ENCODE assay signal across 19 cellular contexts in the genomic region with DNA sequence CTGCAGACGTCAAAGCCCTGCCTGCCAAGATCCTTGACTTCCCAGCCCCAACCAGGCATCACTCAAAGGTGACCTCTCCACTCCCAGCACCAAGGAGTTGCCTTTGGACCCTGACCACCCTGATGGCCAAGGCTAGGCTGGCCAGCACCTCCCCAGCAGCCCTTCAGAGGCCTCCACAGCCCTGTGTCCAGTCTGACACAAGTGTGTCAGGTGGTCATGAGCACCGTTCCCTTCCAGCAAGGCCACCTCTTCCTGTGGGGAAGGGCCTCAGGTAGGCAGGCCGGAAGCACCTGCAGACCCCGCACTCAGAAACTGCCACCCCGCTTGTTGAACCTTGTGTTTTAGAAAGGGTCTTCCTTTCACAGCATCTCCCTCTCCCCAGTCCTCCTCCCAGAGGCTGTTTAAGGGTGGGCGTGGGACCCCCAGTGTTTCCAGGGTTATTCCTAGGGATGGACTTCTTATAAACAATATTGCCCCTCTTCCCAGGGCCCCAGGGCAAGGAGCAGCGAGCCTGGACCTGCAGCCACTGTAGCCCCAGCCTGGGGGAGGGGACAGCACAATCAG. TPM values are rescaled to one million over a fixed set of nuclear protein-coding genes. Genes with fewer than 3 reads are reported as not detected.
DNase-seq lines count a peak whose midpoint lies in the region; ATAC-seq, FAIRE-seq and TF ChIP-seq lines count a peak whose summit lies in the region.
"Had no signal": no experiment of that assay in that cellular context is flagged by ENCODE, and none has a peak within 500 bp of the region (broad histone marks: within the 10 kb centered on the region; RNA-seq: fewer than 3 reads in every experiment).

No MANE protein-coding gene starts in this region.

- no peaks in the 10 kb centered on the region for H3K9me3 ChIP-seq in heart left ventricle
- no peaks in the 10 kb centered on the region for H3K9me3 ChIP-seq in astrocyte (ENCODE audit: insufficient read depth, low read depth, low read length)
- H3K9me3 ChIP-seq in vagina, result no peaks in the 10 kb centered on the region
- H3K9me3 ChIP-seq in smooth muscle cell (replicated peaks; ENCODE audit: low read depth), result no peaks in the 10 kb centered on the region

- H3K27me3 ChIP-seq in heart left ventricle, result no peaks in the 10 kb centered on the region
- H3K27me3 ChIP-seq in astrocyte (ENCODE audit: insufficient read depth, low read length), result no peaks in the 10 kb centered on the region
- H3K27me3 ChIP-seq in mesendoderm (ENCODE audit: insufficient read depth, low read length, poor library complexity), result no peaks in the 10 kb centered on the region
- no peaks in the 10 kb centered on the region for H3K27me3 ChIP-seq in vagina
- H3K27me3 ChIP-seq in smooth muscle cell (ENCODE audit: low read depth), result no peaks in the 10 kb centered on the region

- H2BK120ac ChIP-seq in mesendoderm (ENCODE audit: low read depth, low read length), result no peak overlapping the region

- H3K36me3 Mint-ChIP-seq in astrocyte (ENCODE audit: low read depth, unreplicated experiment), result no peaks in the 10 kb centered on the region
- H3K36me3 Mint-ChIP-seq: type B pancreatic cell had no signal

- H3K18ac ChIP-seq in mesendoderm (ENCODE audit: low read length), result no peak overlapping the region

- no peaks in the 10 kb centered on the region for H3K79me1 ChIP-seq in mesendoderm (ENCODE audit: low read length)

- no peak overlapping the region for H4K8ac ChIP-seq in mesendoderm (ENCODE audit: low read depth, low read length)

- peak; percentile 21 for DNase-seq in left ventricle myocardium superior
- no peak for DNase-seq in heart left ventricle
- no peak for DNase-seq in astrocyte (ENCODE audit: low read depth)
- DNase-seq in mesendoderm, result no peak
- no peak for DNase-seq in vagina (ENCODE audit: extremely low spot score in 2 of 2)
- DNase-seq in smooth muscle cell (lab: John Stamatoyannopoulos, UW; ENCODE audit: unreplicated experiment), result no peak
- DNase-seq in iPS-NIHi11 (ENCODE audit: low spot score), result no peak
- DNase-seq: foreskin melanocyte, GF-D8, Kasumi-1, midbrain, NCI-H1436, NCI-H226, occipital lobe, SHP77 had no signal

- H3K4me1 Mint-ChIP-seq in astrocyte (ENCODE audit: low read depth, unreplicated experiment), result peaks cover 22% of the 10 kb centered on the region

- H2BK5ac ChIP-seq in mesendoderm (ENCODE audit: low read length), result no peak overlapping the region

- no peak for TF ChIP-seq CTCF in heart left ventricle (IDR thresholded peaks at IDR 0.05)
- TF ChIP-seq CTCF in astrocyte (IDR thresholded peaks at IDR 0.05; ENCODE audit: insufficient read depth, low read depth, low read length), result no peak
- TF ChIP-seq CTCF in vagina (IDR thresholded peaks at IDR 0.05), result no peak
- TF ChIP-seq CTCF in smooth muscle cell (IDR thresholded peaks at IDR 0.05; ENCODE audit: borderline replicate concordance, insufficient read depth, poor library complexity, severe bottlenecking), result no peak

- H3K4me3 Mint-ChIP-seq in astrocyte (ENCODE audit: unreplicated experiment), result no peak overlapping the region

- H3K27ac ChIP-seq in heart left ventricle, result peak overlapping the region in 5 of 12 donors; percentile 87 to 90 (median 89)
- no peak overlapping the region for H3K27ac ChIP-seq in astrocyte (ENCODE audit: low read depth, low read length)
- H3K27ac ChIP-seq in mesendoderm (ENCODE audit: low read depth, low read length), result no peak overlapping the region
- peak overlapping the region; percentile 86 for H3K27ac ChIP-seq in vagina
- no peak overlapping the region for H3K27ac ChIP-seq in smooth muscle cell (ENCODE audit: low read depth)

- H3K79me2 ChIP-seq in astrocyte (ENCODE audit: insufficient read depth, low read length) (no peaks in the 10 kb centered on the region), mesendoderm (ENCODE audit: control insufficient read depth, insufficient read depth, low read length) (no peaks in the 10 kb centered on the region), smooth muscle cell (ENCODE audit: low read depth) (no peaks in the 10 kb centered on the region)

- H3K36me3 ChIP-seq in heart left ventricle (no peaks in the 10 kb centered on the region), astrocyte (ENCODE audit: insufficient read depth, low read length) (no peaks in the 10 kb centered on the region), mesendoderm (ENCODE audit: control insufficient read depth, insufficient read depth, low read length) (no peaks in the 10 kb centered on the region), vagina (no peaks in the 10 kb centered on the region), smooth muscle cell (ENCODE audit: low read depth) (no peaks in the 10 kb centered on the region)

- no peak overlapping the region for H3K9ac ChIP-seq in astrocyte (ENCODE audit: low read length)
- H3K9ac ChIP-seq in mesendoderm (ENCODE audit: low read length), result peak overlapping the region; percentile 81
- H3K9ac ChIP-seq in smooth muscle cell (ENCODE audit: low read depth), result no peak overlapping the region

- H3F3A ChIP-seq in smooth muscle cell (ENCODE audit: low read depth), result no peaks in the 10 kb centered on the region

- no peak for FAIRE-seq in astrocyte (lab: Jason Lieb, UNC)
- FAIRE-seq: D721Med had no signal

- WGBS in heart left ventricle, 4 donors, result 91 to 93% (median 92%) methylated on average over 6 to 7 of the region's 7 CpGs
- WGBS in mesendoderm (ENCODE audit: extremely low coverage, insufficient coverage, low lambda C conversion rate), result no CpG with 5 or more reads among the region's 7 CpGs
- 89% methylated on average over 7 of the region's 7 CpGs for WGBS in smooth muscle cell (ENCODE audit: low lambda C conversion rate)

- H2BK15ac ChIP-seq in mesendoderm (replicated peaks; ENCODE audit: low read depth), result no peak overlapping the region

- H3K56ac ChIP-seq in mesendoderm (ENCODE audit: low read length), result peak overlapping the region; percentile 96

- H3K23ac ChIP-seq in mesendoderm (ENCODE audit: low read length), result no peak overlapping the region

- H3K4ac ChIP-seq in mesendoderm (ENCODE audit: low read depth, low read length), result no peak overlapping the region

- H4K5ac ChIP-seq in mesendoderm (ENCODE audit: low read length), result no peak overlapping the region

- TF ChIP-seq POLR2A in heart left ventricle (IDR thresholded peaks at IDR 0.05) (no peak), vagina (IDR thresholded peaks at IDR 0.05) (no peak)

- ATAC-seq in left ventricle myocardium superior (no peak), heart left ventricle (no peak), GM21786 (IDR thresholded peaks at IDR 0.05; ENCODE audit: unreplicated experiment) (no peak)

- no peak overlapping the region for H3K4me3 ChIP-seq in heart left ventricle
- no peak overlapping the region for H3K4me3 ChIP-seq in astrocyte (ENCODE audit: insufficient read depth, low read depth, low read length)
- no peak overlapping the region for H3K4me3 ChIP-seq in mesendoderm (ENCODE audit: low read length)
- H3K4me3 ChIP-seq in vagina, result no peak overlapping the region
- no peak overlapping the region for H3K4me3 ChIP-seq in smooth muscle cell

- H4K20me1 ChIP-seq in astrocyte (ENCODE audit: insufficient read depth, low read length) (no peaks in the 10 kb centered on the region), smooth muscle cell (ENCODE audit: low read depth) (no peaks in the 10 kb centered on the region)

- peaks cover 1% of the 10 kb centered on the region for H3K9me3 Mint-ChIP-seq in astrocyte (ENCODE audit: unreplicated experiment)
- H3K9me3 Mint-ChIP-seq: activated naive CD8-positive, alpha-beta T cell treated with anti-CD3 and anti-CD28 coated beads, Interleukin-2, amount 50 U/mL, for 24 hours; type B pancreatic cell had no signal

- H3K4me2 ChIP-seq in astrocyte (ENCODE audit: low read length) (no peak overlapping the region), mesendoderm (ENCODE audit: low read length) (no peak overlapping the region), smooth muscle cell (no peak overlapping the region)

- peaks cover 2% of the 10 kb centered on the region for H3K27me3 Mint-ChIP-seq in astrocyte (ENCODE audit: low read depth, unreplicated experiment)
- H3K27me3 Mint-ChIP-seq: activated naive CD8-positive, alpha-beta T cell treated with anti-CD3 and anti-CD28 coated beads, Interleukin-2, amount 50 U/mL, for 24 hours; type B pancreatic cell had no signal

- intact Hi-C loops in left ventricle myocardium superior (cut with micrococcal nuclease), result no loop called here
- intact Hi-C loops in heart left ventricle (cut with DNase I), result no loop called here
- intact Hi-C loops in vagina (cut with DNase I), result no loop called here

- peak overlapping the region; percentile 23 for H2AK5ac ChIP-seq in mesendoderm (ENCODE audit: low read length)

- peak overlapping the region; percentile 19 for H2AFZ ChIP-seq in astrocyte (ENCODE audit: low read depth, low read length)
- no peak overlapping the region for H2AFZ ChIP-seq in smooth muscle cell (ENCODE audit: low read depth)

- H3K27ac Mint-ChIP-seq in astrocyte (ENCODE audit: unreplicated experiment), result no peak overlapping the region

- H3K4me1 ChIP-seq in heart left ventricle (peaks cover 20 to 46% (median 41%) of the 10 kb centered on the region in 12 donors), astrocyte (ENCODE audit: insufficient read depth, low read length) (peaks cover 44% of the 10 kb centered on the region), mesendoderm (ENCODE audit: control insufficient read depth, low read depth, low read length) (peaks cover 15% of the 10 kb centered on the region), vagina (peaks cover 44% of the 10 kb centered on the region), smooth muscle cell (ENCODE audit: low read depth) (peaks cover 29% of the 10 kb centered on the region)

RNA-seq across cellular contexts. Expression of a gene that starts 13.2 kb away (rescaled TPM):
- total RNA-seq in left ventricle myocardium superior (30.4 TPM), heart left ventricle (10 to 100 TPM; 26.0 to 58.9 (median 28.8) TPM), astrocyte (111 and 126 TPM in 2 replicates), vagina (49.1 TPM), smooth muscle cell (28.1 and 29.8 TPM in 2 replicates)
- polyA plus RNA-seq in heart left ventricle (10 to 100 TPM; 27.3 to 32.5 TPM), smooth muscle cell (19.9 and 30.1 TPM in 2 replicates)
- polyA plus RNA-seq in mesendoderm (2013, experiment 1 of 2), result 34.4 TPM
- 34.6 TPM for polyA plus RNA-seq in mesendoderm (2013, experiment 2 of 2)

RNA-seq across cellular contexts. Expression of a gene that starts 47.8 kb away (rescaled TPM):
- total RNA-seq in left ventricle myocardium superior (226 TPM), heart left ventricle (100 to 1,000 TPM in 8 of 9 donors, 10 to 100 TPM in 1; 78.9 to 247 (median 160) TPM), astrocyte (4.4 and 5.8 TPM in 2 replicates), vagina (10.3 TPM), smooth muscle cell (6.0 and 43.0 TPM in 2 replicates)
- polyA plus RNA-seq in heart left ventricle (100 to 1,000 TPM in 1 of 2 donors, 10 to 100 TPM in 1; 64.7 to 258 TPM), smooth muscle cell (7.8 and 9.3 TPM in 2 replicates)
- 2.0 TPM for polyA plus RNA-seq in mesendoderm (2013, experiment 1 of 2)
- 2.1 TPM for polyA plus RNA-seq in mesendoderm (2013, experiment 2 of 2)
